25 cellular contexts compared by ENCODE assay signal in the genomic region with DNA sequence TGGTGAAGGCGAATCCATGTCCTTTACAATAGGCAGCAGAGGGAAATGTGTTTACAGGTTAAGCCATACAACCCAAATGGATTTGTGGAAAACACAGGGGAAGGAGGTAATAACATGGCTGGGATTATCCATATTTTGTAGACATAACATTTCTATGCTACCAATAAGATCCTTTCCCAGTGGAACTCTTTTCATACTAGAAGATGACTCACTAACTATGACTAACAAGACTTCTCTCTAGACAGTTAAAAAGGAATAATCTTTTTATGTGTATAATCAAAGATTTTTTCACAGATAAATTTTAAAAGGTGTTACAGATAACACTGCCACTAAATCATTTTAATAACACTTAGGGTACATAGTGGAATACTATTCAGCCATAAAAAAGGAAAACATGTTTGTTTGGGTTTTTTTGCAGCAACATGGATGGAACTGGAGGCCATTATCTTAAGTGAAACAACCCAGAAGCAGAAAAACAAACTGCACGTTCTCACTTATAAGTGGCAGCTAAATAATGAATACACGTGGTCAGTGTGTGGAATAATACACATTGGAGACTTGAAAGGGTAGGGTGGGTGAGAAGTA. TPM values are rescaled to one million over a fixed set of nuclear protein-coding genes. Genes with fewer than 3 reads are reported as not detected.
A peak's percentile ranks its signal among the peaks of the same experiment; 100 is the strongest.
DNase-seq lines count a peak whose midpoint lies in the region; ATAC-seq and TF ChIP-seq lines count a peak whose summit lies in the region.
"Had no signal": no experiment of that assay in that cellular context is flagged by ENCODE, and none has a peak within 500 bp of the region (broad histone marks: within the 10 kb centered on the region; RNA-seq: fewer than 3 reads in every experiment).

No MANE protein-coding gene starts in this region.

- H3K4me3 ChIP-seq in GM23248 (no peak overlapping the region), epithelial cell of esophagus (ENCODE audit: low read length) (no peak overlapping the region), heart left ventricle (no peak overlapping the region)
- H3K4me3 ChIP-seq: pancreas, SK-N-MC had no signal

- 0 out of 2 replicates have a peak, but pooled peaks cover 3% of the 10 kb centered on the region for H3K9me2 ChIP-seq in GM23248 (ENCODE audit: insufficient read depth)

- intact Hi-C loops in heart left ventricle (cut with DNase I) (loop anchor here in 1 of 10 donors (10.0 kb wide), 1 partner anchor 64 kb away; no protein-coding TSS in a partner anchor), cardiac septum (cut with DNase I) (no loop called here)

- no peaks in the 10 kb centered on the region for H3K4me1 ChIP-seq in GM23248 (ENCODE audit: insufficient read depth)
- no peaks in the 10 kb centered on the region for H3K4me1 ChIP-seq in heart left ventricle
- H3K4me1 ChIP-seq: Caco-2, pancreas had no signal

- H3K9me3 ChIP-seq in GM23248 (ENCODE audit: low read depth), result no peaks in the 10 kb centered on the region
- peaks cover 0 to 10% (median 0%) of the 10 kb centered on the region in 12 donors for H3K9me3 ChIP-seq in heart left ventricle
- H3K9me3 ChIP-seq: Caco-2, pancreas had no signal

- H3K27ac ChIP-seq in GM23248, result no peak overlapping the region
- H3K27ac ChIP-seq in heart left ventricle, result no peak overlapping the region
- H3K27ac ChIP-seq: C4-2B, HL-60, pancreas, SK-N-MC had no signal

- no peak overlapping the region for H3K9ac ChIP-seq in GM23248

- H3K36me3 ChIP-seq in GM23248 (ENCODE audit: low read depth) (0 out of 2 replicates have a peak, but pooled peaks cover 8% of the 10 kb centered on the region), heart left ventricle (peaks cover 0 to 52% (median 39%) of the 10 kb centered on the region in 9 donors)

- 94 to 98% methylated on average over 3 of the region's 3 CpGs for WGBS in GM23248 (ENCODE audit: low coverage in 1 of 2, low lambda C conversion rate in 2 of 2, missing lambda C conversion rate in 2 of 2), 2 experiments
- WGBS in heart left ventricle, 4 donors, result 92 to 97% (median 95%) methylated on average over 3 of the region's 3 CpGs

- H4K20me1 ChIP-seq in GM23248 (ENCODE audit: insufficient read depth), result no peaks in the 10 kb centered on the region

- no peaks in the 10 kb centered on the region for H3F3A ChIP-seq in GM23248 (ENCODE audit: insufficient read depth)

- ATAC-seq in GM19328 (IDR thresholded peaks at IDR 0.05; ENCODE audit: unreplicated experiment) (no peak), heart left ventricle (no peak)
- ATAC-seq: activated T-helper 17 cell treated with anti-CD3 and anti-CD28 coated beads, Interleukin-2, amount 50 U/mL, for 72 hours; left cardiac atrium; pancreas had no signal

- TF ChIP-seq POLR2A in heart left ventricle (IDR thresholded peaks at IDR 0.05), result no peak

- TF ChIP-seq CTCF in epithelial cell of esophagus (IDR thresholded peaks at IDR 0.05; ENCODE audit: insufficient read depth, low read depth, low read length, missing control alignments) (no peak), heart left ventricle (IDR thresholded peaks at IDR 0.05) (no peak)

- DNase-seq in GM23248, result peak; percentile 60
- DNase-seq in RKO (ENCODE audit: low spot score), result peak; percentile 48
- DNase-seq in epithelial cell of esophagus (ENCODE audit: low read depth), result peak; percentile 29
- peak; percentile 21 for DNase-seq in renal cortical epithelial cell (ENCODE audit: low read depth)
- DNase-seq in heart left ventricle, result no peak
- no peak for DNase-seq in cardiac septum (ENCODE audit: low spot score)
- DNase-seq: activated CD4-positive, alpha-beta memory T cell treated with anti-CD3 and anti-CD28 coated beads, Interleukin-2, amount 10 ng/mL, durations not matched to agents 7 days and 5 days; activated CD4-positive, alpha-beta T cell treated with anti-CD3 and anti-CD28 coated beads for 1 hour; aorta; Caco-2; dermis blood vessel endothelial cell; head of caudate nucleus; left cardiac atrium; NCI-H1092 treated with DMSO at 0.1 percent for 48 hours; NCI-H2029; NCI-H69; pancreas; stimulated activated CD4-positive, alpha-beta T cell treated with anti-CD3 and anti-CD28 coated beads, Interleukin-2, amount 100 ng/mL, for 24 hours; T-helper 2 cell had no signal

- in situ Hi-C loops in GM23248 (cut with MboI), result no loop called here

- H3K79me2 ChIP-seq in GM23248 (ENCODE audit: insufficient read depth), result no peaks in the 10 kb centered on the region

- H3K4me2 ChIP-seq in GM23248 (ENCODE audit: unreplicated experiment), result no peak overlapping the region

- H3K27me3 ChIP-seq in GM23248 (replicated peaks; ENCODE audit: insufficient read depth) (no peaks in the 10 kb centered on the region), heart left ventricle (no peaks in the 10 kb centered on the region)
- H3K27me3 ChIP-seq: pancreas had no signal

- H2AFZ ChIP-seq in GM23248, result no peak overlapping the region

RNA-seq across cellular contexts. Expression of gene VPS13C, which starts 39.6 kb away (rescaled TPM):
- 21.7 and 23.8 TPM in 2 replicates for total RNA-seq in GM23248 (2014; rRNA removed; shearing (Covaris generic))
- polyA plus RNA-seq in GM23248 (2016; fragmentation: Nextera tagmentation; extraction: Ambion mirVana) (8.0 and 8.7 TPM in 2 replicates), heart left ventricle (10 to 100 TPM in 1 of 2 donors, 1 to 10 TPM in 1; 9.8 to 12.3 TPM)
- total RNA-seq in renal cortical epithelial cell (58.5 and 117 TPM in 2 replicates), heart left ventricle (10 to 100 TPM; 29.7 to 70.1 (median 39.4) TPM), cardiac septum (35.2 TPM)

RNA-seq across cellular contexts. Expression of gene C2CD4A, which starts 46.1 kb away (rescaled TPM):
- total RNA-seq in GM23248 (2014; rRNA removed; shearing (Covaris generic)), result not detected in 2 replicates
- polyA plus RNA-seq in GM23248 (2016; fragmentation: Nextera tagmentation; extraction: Ambion mirVana), result not detected in 2 replicates
- under 0.01 and 11.7 TPM in 2 replicates for total RNA-seq in renal cortical epithelial cell
- not detected for total RNA-seq in heart left ventricle
- polyA plus RNA-seq in heart left ventricle, result under 1 TPM in 1 of 2 donors, not detected in 1; 0.04 TPM
- 0.05 TPM for total RNA-seq in cardiac septum
- total RNA-seq: left cardiac atrium had no signal
- polyA plus RNA-seq: aorta, neural cell had no signal

Comparison
In these comparisons a context has a peak if more than half of its experiments do, and no peak if none do; other contexts are left out.
1. DNase-seq: peak in GM23248 (single experiment), RKO (single experiment), epithelial cell of esophagus (single experiment) and renal cortical epithelial cell (single experiment); none in heart left ventricle (0 of 5) and cardiac septum (single experiment).